Comparison of ENCODE assay signal across 19 cellular contexts in genomic region chr14:91280129-91280528, GRCh38. TPM values are rescaled to one million over a fixed set of nuclear protein-coding genes. Genes with fewer than 3 reads are reported as not detected.
DNase-seq lines count a peak whose midpoint lies in the region; ATAC-seq and TF ChIP-seq lines count a peak whose summit lies in the region.
"Had no signal": no experiment of that assay in that cellular context is flagged by ENCODE, and none has a peak within 500 bp of the region (broad histone marks: within the 10 kb centered on the region; RNA-seq: fewer than 3 reads in every experiment).

No MANE protein-coding gene starts in this region.

- CTCF ChIA-PET in activated CD8-positive, alpha-beta memory T cell treated with anti-CD3 and anti-CD28 coated beads, Interleukin-2, amount 10 ng/mL, durations not matched to agents 7 days and 5 days (lab: Charles Lee), result interaction anchor here (0.8 to 5.4 kb wide), 2 partner anchors 103 to 526 kb away, joined by 3 to 33 read pairs; no protein-coding TSS in a partner anchor

- no peak for TF ChIP-seq CTCF in osteocyte (IDR thresholded peaks at IDR 0.05)

- H3K27me3 Mint-ChIP-seq in activated naive CD8-positive, alpha-beta T cell, result no peaks in the 10 kb centered on the region
- H3K27me3 Mint-ChIP-seq in activated naive CD8-positive, alpha-beta T cell treated with anti-CD3 and anti-CD28 coated beads for 36 hours, result no peaks in the 10 kb centered on the region
- H3K27me3 Mint-ChIP-seq in osteocyte (ENCODE audit: unreplicated experiment), result no peaks in the 10 kb centered on the region
- H3K27me3 Mint-ChIP-seq in activated CD8-positive, alpha-beta memory T cell treated with anti-CD3 and anti-CD28 coated beads, Interleukin-2, amount 10 ng/mL, durations not matched to agents 7 days and 5 days, result no peaks in the 10 kb centered on the region
- no peaks in the 10 kb centered on the region for H3K27me3 Mint-ChIP-seq in stimulated activated memory B cell treated with anti-CD40 and anti-IgM and Interleukin-4, amounts not matched to agents 10 μg/mL and 1 μg/mL and 100 μg/mL, for 72 hours
- H3K27me3 Mint-ChIP-seq: progenitor cell of endocrine pancreas; stimulated activated naive B cell treated with anti-CD40 and anti-IgM and Interleukin-4, amounts not matched to agents 10 μg/mL and 1 μg/mL and 100 μg/mL, for 72 hours had no signal

- no peak overlapping the region for H3K4me3 Mint-ChIP-seq in activated naive CD8-positive, alpha-beta T cell
- H3K4me3 Mint-ChIP-seq in activated naive CD8-positive, alpha-beta T cell treated with anti-CD3 and anti-CD28 coated beads for 36 hours, result no peak overlapping the region
- H3K4me3 Mint-ChIP-seq in osteocyte (ENCODE audit: unreplicated experiment), result no peak overlapping the region
- no peak overlapping the region for H3K4me3 Mint-ChIP-seq in activated CD8-positive, alpha-beta memory T cell treated with anti-CD3 and anti-CD28 coated beads, Interleukin-2, amount 10 ng/mL, durations not matched to agents 7 days and 5 days
- no peak overlapping the region for H3K4me3 Mint-ChIP-seq in stimulated activated memory B cell treated with anti-CD40 and anti-IgM and Interleukin-4, amounts not matched to agents 10 μg/mL and 1 μg/mL and 100 μg/mL, for 72 hours
- H3K4me3 Mint-ChIP-seq: CD14-positive monocyte; H9; neural crest cell; stimulated activated naive B cell treated with anti-CD40 and anti-IgM and Interleukin-4, amounts not matched to agents 10 μg/mL and 1 μg/mL and 100 μg/mL, for 72 hours had no signal

- intact Hi-C loops in Right ventricle myocardium inferior (cut with DNase I), result no loop called here

- peaks cover 2% of the 10 kb centered on the region for H3K36me3 Mint-ChIP-seq in activated naive CD8-positive, alpha-beta T cell
- H3K36me3 Mint-ChIP-seq in activated naive CD8-positive, alpha-beta T cell treated with anti-CD3 and anti-CD28 coated beads for 36 hours, result peaks cover 31% of the 10 kb centered on the region
- peaks cover 2% of the 10 kb centered on the region for H3K36me3 Mint-ChIP-seq in osteocyte (ENCODE audit: unreplicated experiment)
- peaks cover 62% of the 10 kb centered on the region for H3K36me3 Mint-ChIP-seq in activated CD8-positive, alpha-beta memory T cell treated with anti-CD3 and anti-CD28 coated beads, Interleukin-2, amount 10 ng/mL, durations not matched to agents 7 days and 5 days
- H3K36me3 Mint-ChIP-seq in stimulated activated memory B cell treated with anti-CD40 and anti-IgM and Interleukin-4, amounts not matched to agents 10 μg/mL and 1 μg/mL and 100 μg/mL, for 72 hours, result peaks cover 67% of the 10 kb centered on the region

- no peak for ATAC-seq in activated CD8-positive, alpha-beta memory T cell treated with anti-CD3 and anti-CD28 coated beads, Interleukin-2, amount 10 ng/mL, durations not matched to agents 7 days and 5 days
- ATAC-seq in Right ventricle myocardium inferior, result no peak
- ATAC-seq in stimulated activated memory B cell treated with anti-CD40 and anti-IgM and Interleukin-4, amounts not matched to agents 10 μg/mL and 1 μg/mL and 100 μg/mL, for 72 hours, result no peak
- ATAC-seq: stimulated activated naive B cell treated with anti-CD40 and anti-IgM and Interleukin-4, amounts not matched to agents 10 μg/mL and 1 μg/mL and 100 μg/mL, for 72 hours had no signal

- H3K9me3 Mint-ChIP-seq in activated naive CD8-positive, alpha-beta T cell (ENCODE audit: low read depth), result no peaks in the 10 kb centered on the region
- no peaks in the 10 kb centered on the region for H3K9me3 Mint-ChIP-seq in activated naive CD8-positive, alpha-beta T cell treated with anti-CD3 and anti-CD28 coated beads for 36 hours
- no peaks in the 10 kb centered on the region for H3K9me3 Mint-ChIP-seq in osteocyte (ENCODE audit: unreplicated experiment)
- H3K9me3 Mint-ChIP-seq in activated CD8-positive, alpha-beta memory T cell treated with anti-CD3 and anti-CD28 coated beads, Interleukin-2, amount 10 ng/mL, durations not matched to agents 7 days and 5 days (ENCODE audit: low read depth), result no peaks in the 10 kb centered on the region
- no peaks in the 10 kb centered on the region for H3K9me3 Mint-ChIP-seq in stimulated activated memory B cell treated with anti-CD40 and anti-IgM and Interleukin-4, amounts not matched to agents 10 μg/mL and 1 μg/mL and 100 μg/mL, for 72 hours
- H3K9me3 Mint-ChIP-seq: CD14-positive monocyte, H9, neural crest cell had no signal

- peaks cover 3% of the 10 kb centered on the region for H3K4me1 Mint-ChIP-seq in activated naive CD8-positive, alpha-beta T cell (ENCODE audit: low read depth)
- peaks cover 2% of the 10 kb centered on the region for H3K4me1 Mint-ChIP-seq in activated naive CD8-positive, alpha-beta T cell treated with anti-CD3 and anti-CD28 coated beads for 36 hours
- peaks cover 18% of the 10 kb centered on the region for H3K4me1 Mint-ChIP-seq in osteocyte (ENCODE audit: unreplicated experiment)
- H3K4me1 Mint-ChIP-seq in activated CD8-positive, alpha-beta memory T cell treated with anti-CD3 and anti-CD28 coated beads, Interleukin-2, amount 10 ng/mL, durations not matched to agents 7 days and 5 days, result peaks cover 34% of the 10 kb centered on the region
- H3K4me1 Mint-ChIP-seq in stimulated activated memory B cell treated with anti-CD40 and anti-IgM and Interleukin-4, amounts not matched to agents 10 μg/mL and 1 μg/mL and 100 μg/mL, for 72 hours, result peaks cover under 1% of the 10 kb centered on the region
- H3K4me1 Mint-ChIP-seq: CD14-positive monocyte, H9, neural crest cell had no signal

- H3K27ac Mint-ChIP-seq in activated naive CD8-positive, alpha-beta T cell, result peak overlapping the region; percentile 58
- H3K27ac Mint-ChIP-seq in activated naive CD8-positive, alpha-beta T cell treated with anti-CD3 and anti-CD28 coated beads for 36 hours, result no peak overlapping the region
- no peak overlapping the region for H3K27ac Mint-ChIP-seq in osteocyte (ENCODE audit: unreplicated experiment)
- H3K27ac Mint-ChIP-seq in activated CD8-positive, alpha-beta memory T cell treated with anti-CD3 and anti-CD28 coated beads, Interleukin-2, amount 10 ng/mL, durations not matched to agents 7 days and 5 days, result no peak overlapping the region
- no peak overlapping the region for H3K27ac Mint-ChIP-seq in stimulated activated memory B cell treated with anti-CD40 and anti-IgM and Interleukin-4, amounts not matched to agents 10 μg/mL and 1 μg/mL and 100 μg/mL, for 72 hours

- DNase-seq in activated naive CD8-positive, alpha-beta T cell treated with anti-CD3 and anti-CD28 coated beads for 36 hours, result no peak
- DNase-seq in NCI-H146 treated with DMSO at 0.1 percent for 48 hours (lab: John Stamatoyannopoulos, UW; ENCODE audit: unreplicated experiment) (peak; percentile 30), NCI-H774 (lab: John Stamatoyannopoulos, UW) (peak; percentile 79), osteocyte (ENCODE audit: extremely low spot score, unreplicated experiment) (no peak), Right ventricle myocardium inferior (ENCODE audit: missing footprints) (no peak)
- DNase-seq in activated CD8-positive, alpha-beta memory T cell treated with anti-CD3 and anti-CD28 coated beads, Interleukin-2, amount 10 ng/mL, durations not matched to agents 7 days and 5 days, result no peak
- DNase-seq: activated CD4-positive, alpha-beta T cell treated with anti-CD3 and anti-CD28 coated beads, Interleukin-2, amount 50 U/mL, for 4 hours; caudate nucleus; H9; immature natural killer cell; MM.1S; NCI-H446; Right ventricle myocardium superior; stimulated activated naive B cell treated with anti-CD40 and anti-IgM and Interleukin-4, amounts not matched to agents 10 μg/mL and 1 μg/mL and 100 μg/mL, for 72 hours had no signal

RNA-seq across cellular contexts. Expression of gene GPR68, which starts 35.6 kb away (rescaled TPM):
- total RNA-seq in activated naive CD8-positive, alpha-beta T cell treated with anti-CD3 and anti-CD28 coated beads for 36 hours, result 10 to 100 TPM; 14.0 to 14.4 TPM
- total RNA-seq in osteocyte, result 0.11 and 0.50 TPM in 2 replicates
- total RNA-seq in activated CD8-positive, alpha-beta memory T cell treated with anti-CD3 and anti-CD28 coated beads, Interleukin-2, amount 10 ng/mL, durations not matched to agents 7 days and 5 days, result 10 to 100 TPM; 44.5 to 48.0 TPM
- 0.16 TPM for total RNA-seq in Right ventricle myocardium inferior

Comparison
In these comparisons a context has a peak if more than half of its experiments do, and no peak if none do; other contexts are left out.
1. DNase-seq: peak in NCI-H146 treated with DMSO at 0.1 percent for 48 hours (single experiment) and NCI-H774 (single experiment); none in activated naive CD8-positive, alpha-beta T cell treated with anti-CD3 and anti-CD28 coated beads for 36 hours (single experiment), osteocyte (single experiment), activated CD8-positive, alpha-beta memory T cell treated with anti-CD3 and anti-CD28 coated beads, Interleukin-2, amount 10 ng/mL, durations not matched to agents 7 days and 5 days (single experiment) and Right ventricle myocardium inferior (single experiment).
2. RNA of gene GPR68, which starts 35.6 kb away (total RNA-seq): 44.5 to 48.0 TPM in activated CD8-positive, alpha-beta memory T cell treated with anti-CD3 and anti-CD28 coated beads, Interleukin-2, amount 10 ng/mL, durations not matched to agents 7 days and 5 days and 14.0 to 14.4 TPM in activated naive CD8-positive, alpha-beta T cell treated with anti-CD3 and anti-CD28 coated beads for 36 hours; 0.16 TPM in Right ventricle myocardium inferior (single experiment) and 0.11 to 0.50 TPM in osteocyte; every median in the first group is over 10 times any median in the second.